In genomic region chr13:21834511-21834910, GRCh38 we compare ENCODE assay signal across 1 cellular context.
TF ChIP-seq lines count a peak whose summit lies in the region.

No MANE protein-coding gene starts in this region.

TF ChIP-seq in IMR-90, 13 proteins besides CTCF, POLR2A, EP300 and RAD21:
- TF ChIP-seq MAZ (IDR thresholded peaks at IDR 0.05; ENCODE audit: borderline replicate concordance, low read depth, low read length) = no peak
- TF ChIP-seq USF2 (IDR thresholded peaks at IDR 0.05; ENCODE audit: low read depth, low read length) = no peak
- TF ChIP-seq NFE2L2 (IDR thresholded peaks at IDR 0.05; ENCODE audit: low read depth, low read length) = no peak
- TF ChIP-seq SMC3 (IDR thresholded peaks at IDR 0.05; ENCODE audit: low read depth, low read length) = no peak
- TF ChIP-seq CHD1 (IDR thresholded peaks at IDR 0.05; ENCODE audit: low read depth, low read length) = no peak
- TF ChIP-seq MXI1 (IDR thresholded peaks at IDR 0.05; ENCODE audit: borderline replicate concordance, low read depth, low read length) = no peak
- no peak for TF ChIP-seq RFX5 (IDR thresholded peaks at IDR 0.05; ENCODE audit: low read depth, low read length)
- no peak for TF ChIP-seq MAFK (IDR thresholded peaks at IDR 0.05; ENCODE audit: low read depth, low read length)
- TF ChIP-seq ELK1 (IDR thresholded peaks at IDR 0.05; ENCODE audit: borderline replicate concordance, low read depth, low read length) = no peak
- no peak for TF ChIP-seq BHLHE40 (IDR thresholded peaks at IDR 0.05; ENCODE audit: low read depth, low read length)
- TF ChIP-seq RCOR1 (IDR thresholded peaks at IDR 0.05; ENCODE audit: insufficient replicate concordance, low read length) = no peak
- TF ChIP-seq FOS (IDR thresholded peaks at IDR 0.05; ENCODE audit: low read depth, low read length) = no peak
